25 cellular contexts compared by ENCODE assay signal in the genomic region with DNA sequence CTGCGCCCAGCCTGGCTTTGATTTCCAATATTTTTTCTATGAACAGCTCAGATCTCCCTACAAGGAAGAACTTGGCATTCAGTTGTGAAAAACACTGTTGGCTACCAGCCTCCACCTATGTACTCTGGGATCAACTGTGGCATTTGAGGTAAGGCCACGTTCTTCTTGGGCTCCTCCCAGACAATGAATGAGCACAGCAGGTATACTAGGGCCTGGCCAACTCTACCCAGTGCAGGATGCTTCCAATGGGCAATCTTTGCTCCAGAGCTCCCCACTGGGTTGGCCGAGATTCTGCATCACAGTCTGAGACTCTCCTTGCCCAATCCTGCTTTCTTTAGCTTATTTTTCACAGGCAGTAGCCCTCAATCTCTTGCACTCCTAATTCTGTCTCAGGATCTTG.
"Had no signal": no experiment of that assay in that cellular context is flagged by ENCODE, and none has a peak within 500 bp of the region (broad histone marks: within the 10 kb centered on the region; RNA-seq: fewer than 3 reads in every experiment).

No MANE protein-coding gene starts in this region.

- H3K4me1 ChIP-seq: lower lobe of right lung, parathyroid adenoma, right lobe of liver had no signal

- H3K9me3 Mint-ChIP-seq: central memory CD8-positive, alpha-beta T cell; natural killer cell had no signal

- H3K27me3 Mint-ChIP-seq: central memory CD8-positive, alpha-beta T cell; progenitor cell of endocrine pancreas; stimulated activated naive B cell treated with anti-CD40 and anti-IgM and Interleukin-4, amounts not matched to agents 10 μg/mL and 1 μg/mL and 100 μg/mL, for 72 hours; stimulated activated naive CD8-positive, alpha-beta T cell treated with anti-CD3 and anti-CD28 coated beads, Interleukin-15, Interleukin-2, amounts not matched to agents 100 ng/mL and 50 ng/mL, for 24 hours had no signal

- ATAC-seq: foreskin keratinocyte; gastroesophageal sphincter; heart right ventricle; left ventricle myocardium superior; lower lobe of right lung; natural killer cell; right lobe of liver; stimulated activated naive B cell treated with anti-CD40 and anti-IgM and Interleukin-4, amounts not matched to agents 10 μg/mL and 1 μg/mL and 100 μg/mL, for 72 hours had no signal

- H3K9me3 ChIP-seq: esophagus muscularis mucosa, gastroesophageal sphincter, lower lobe of right lung, neutrophil, right lobe of liver, thoracic aorta, tibial nerve, upper lobe of left lung had no signal

- H3K27ac ChIP-seq: dorsolateral prefrontal cortex, epithelial cell of prostate, esophagus muscularis mucosa, foreskin keratinocyte, gastroesophageal sphincter, heart right ventricle, lower lobe of right lung, neutrophil, parathyroid adenoma, right lobe of liver, thoracic aorta, tibial nerve, upper lobe of left lung had no signal

- H3K27me3 ChIP-seq: dorsolateral prefrontal cortex, esophagus muscularis mucosa, foreskin keratinocyte, gastroesophageal sphincter, heart right ventricle, neutrophil, right lobe of liver, tibial nerve, upper lobe of left lung had no signal

- H3K4me3 ChIP-seq: dorsolateral prefrontal cortex, esophagus muscularis mucosa, gastroesophageal sphincter, heart right ventricle, lower lobe of right lung, right lobe of liver, thoracic aorta, tibial nerve, upper lobe of left lung had no signal

- DNase-seq: effector CD4-positive, alpha-beta T cell; foreskin keratinocyte; heart right ventricle; hippocampal formation; islet precursor cell; left ventricle myocardium superior; lower lobe of right lung; natural killer cell; right lobe of liver; small intestine; stimulated activated CD4-positive, alpha-beta T cell treated with anti-CD3 and anti-CD28 coated beads, Interleukin-15, amount 100 ng/mL, for 24 hours; stimulated activated CD4-positive, alpha-beta T cell treated with anti-CD3 and anti-CD28 coated beads, Interleukin-2, amount 100 ng/mL, for 48 hours; stimulated activated naive B cell treated with anti-CD40 and anti-IgM and Interleukin-4, amounts not matched to agents 10 μg/mL and 1 μg/mL and 100 μg/mL, for 72 hours; upper lobe of left lung had no signal

- H3K4me3 Mint-ChIP-seq: central memory CD8-positive, alpha-beta T cell; natural killer cell; stimulated activated naive B cell treated with anti-CD40 and anti-IgM and Interleukin-4, amounts not matched to agents 10 μg/mL and 1 μg/mL and 100 μg/mL, for 72 hours; stimulated activated naive CD8-positive, alpha-beta T cell treated with anti-CD3 and anti-CD28 coated beads, Interleukin-15, Interleukin-2, amounts not matched to agents 100 ng/mL and 50 ng/mL, for 24 hours had no signal

- H3K27ac Mint-ChIP-seq: natural killer cell; progenitor cell of endocrine pancreas; stimulated activated naive CD8-positive, alpha-beta T cell treated with anti-CD3 and anti-CD28 coated beads, Interleukin-15, Interleukin-2, amounts not matched to agents 100 ng/mL and 50 ng/mL, for 24 hours had no signal

- H3K9ac ChIP-seq: parathyroid adenoma had no signal
